16 cellular contexts compared by ENCODE assay signal in genomic region chr4:4578981-4579380, GRCh38. TPM values are rescaled to one million over a fixed set of nuclear protein-coding genes. Genes with fewer than 3 reads are reported as not detected.
DNase-seq lines count a peak whose midpoint lies in the region; ATAC-seq, FAIRE-seq and TF ChIP-seq lines count a peak whose summit lies in the region.
"Had no signal": no experiment of that assay in that cellular context is flagged by ENCODE, and none has a peak within 500 bp of the region (broad histone marks: within the 10 kb centered on the region; RNA-seq: fewer than 3 reads in every experiment).

No MANE protein-coding gene starts in this region.

- no peak overlapping the region for H3K4ac ChIP-seq in H1 (replicated peaks; ENCODE audit: insufficient read length, low read depth, low read length)

- POLR2A ChIA-PET in H1 (lab: Charles Lee; ENCODE audit: partially characterized antibody) (no interaction called here), Caco-2 (lab: Charles Lee) (interaction anchor here (0.9 kb wide), 1 partner anchor 330 kb away, joined by 6 read pairs; no protein-coding TSS in a partner anchor)

- no peak overlapping the region for H3K23ac ChIP-seq in H1 (ENCODE audit: insufficient read length)

- H3K23me2 ChIP-seq in H1 (ENCODE audit: low read depth, low read length), result peaks cover 4% of the 10 kb centered on the region; the same call in 1 of the 2 replicates

- BruUV-seq in Caco-2 (replicated peaks; lab: Mats Ljungman, UMichigan), result no TSS peak

- H3K79me2 ChIP-seq in H1 (ENCODE audit: control insufficient read depth in 1 of 2, insufficient read depth in 2 of 2, low read length in 2 of 2), result peaks cover 0 to 2% of the 10 kb centered on the region in 2 experiments; a peak in 1 of 4 replicates

- no peaks in the 10 kb centered on the region for H3K79me1 ChIP-seq in H1 (ENCODE audit: low read depth, low read length)

- no peak overlapping the region for H2AK5ac ChIP-seq in H1 (ENCODE audit: low read depth, low read length)

- no peak overlapping the region for H3K14ac ChIP-seq in H1 (ENCODE audit: insufficient read length)

- H3K27me3 Mint-ChIP-seq in nephron (ENCODE audit: low read depth) (peaks cover 5% of the 10 kb centered on the region), Caco-2 (ENCODE audit: insufficient read depth, unreplicated experiment) (no peaks in the 10 kb centered on the region)
- H3K27me3 Mint-ChIP-seq: T-cell had no signal

- H3K9me3 Mint-ChIP-seq in nephron (no peaks in the 10 kb centered on the region), Caco-2 (ENCODE audit: unreplicated experiment) (no peaks in the 10 kb centered on the region)
- H3K9me3 Mint-ChIP-seq: CD4-positive, CD25-positive, alpha-beta regulatory T cell; T-cell had no signal

- no peak overlapping the region for H3K56ac ChIP-seq in H1 (replicated peaks; ENCODE audit: insufficient read length, low read depth, low read length)

- no peaks in the 10 kb centered on the region for H3K9me3 ChIP-seq in H1 (ENCODE audit: insufficient read depth in 2 of 2, low read depth in 1 of 2, low read length in 1 of 2)
- H3K9me3 ChIP-seq in Caco-2, result no peaks in the 10 kb centered on the region

- CTCF ChIA-PET in H1 (lab: Charles Lee; ENCODE audit: partially characterized antibody), result interaction anchor here (0.6 to 1.5 kb wide), 7 partner anchors 9 to 291 kb away, joined by 3 to 5 read pairs (median 3); no protein-coding TSS in a partner anchor
- CTCF ChIA-PET in Caco-2 (lab: Charles Lee), result no interaction called here

- no peak overlapping the region for H2BK120ac ChIP-seq in H1 (replicated peaks; ENCODE audit: low read depth, low read length)

- WGBS in H1 (ENCODE audit: extremely low coverage in 1 of 2, insufficient coverage in 1 of 2, insufficient read length in 1 of 2, insufficient replicate concordance in 2 of 2, low coverage in 1 of 2, low lambda C conversion rate in 2 of 2, missing lambda C conversion rate in 1 of 2), 2 experiments, result 57% methylated on average over 4 of the region's 5 CpGs; no CpG with 5 or more reads in 1 of the 2 experiments

- H2BK12ac ChIP-seq in H1 (ENCODE audit: low read depth, low read length), result no peak overlapping the region

- H4K91ac ChIP-seq in H1 (replicated peaks; ENCODE audit: insufficient read length, low read length), result no peak overlapping the region

- TF ChIP-seq CTCF in H1 (IDR thresholded peaks at IDR 0.05; ENCODE audit: control extremely low read depth in 1 of 3, insufficient read depth in 1 of 3, low read depth in 1 of 3, low read length in 3 of 3) (no peak), nephron (IDR thresholded peaks at IDR 0.05; ENCODE audit: unreplicated experiment in 3 of 3) (no peak), Caco-2 (IDR thresholded peaks at IDR 0.05; ENCODE audit: insufficient read depth in 1 of 2, low read depth in 1 of 2, low read length in 1 of 2, severe bottlenecking in 1 of 2, unreplicated experiment in 1 of 2) (no peak)

- no peak overlapping the region; the same call in 1 of the 2 replicates for H2BK5ac ChIP-seq in H1 (ENCODE audit: low read depth, low read length)

- H2BK15ac ChIP-seq in H1 (ENCODE audit: low read length), result no peak overlapping the region

- no peak overlapping the region for H4K5ac ChIP-seq in H1 (ENCODE audit: insufficient read length, low read depth, low read length)

- no peak overlapping the region for H2AFZ ChIP-seq in H1 (ENCODE audit: low read length)

- H3K4me3 ChIP-seq in H1 (ENCODE audit: extremely low read depth in 1 of 4, insufficient read depth in 2 of 4, low read depth in 3 of 4, low read length in 4 of 4) (no peak overlapping the region), Caco-2 (ENCODE audit: low read depth, low read length) (no peak overlapping the region)
- H3K4me3 ChIP-seq: SK-N-MC had no signal

- no peak overlapping the region for H3K4me3 Mint-ChIP-seq in nephron
- H3K4me3 Mint-ChIP-seq in Caco-2 (ENCODE audit: unreplicated experiment), result no peak overlapping the region
- H3K4me3 Mint-ChIP-seq: CD4-positive, CD25-positive, alpha-beta regulatory T cell; T-cell had no signal

- no peak overlapping the region for H3K4me2 ChIP-seq in H1 (ENCODE audit: insufficient read depth in 1 of 2, low read depth in 2 of 2, low read length in 2 of 2)

- no peak overlapping the region for H4K8ac ChIP-seq in H1 (ENCODE audit: extremely low read depth, insufficient read depth, low read length)

- H3K27me3 ChIP-seq in H1 (replicated peaks in 1 of 4; ENCODE audit: control insufficient read depth in 3 of 4, extremely low read depth in 1 of 4, insufficient read depth in 3 of 4, low read length in 3 of 4) (peaks cover 0 to 23% (median 14%) of the 10 kb centered on the region in 4 experiments; a peak in 6 of 7 replicates), Caco-2 (replicated peaks; ENCODE audit: control insufficient read depth, insufficient read depth, low read length) (no peaks in the 10 kb centered on the region)

- peaks cover 4 to 16% (median 7%) of the 10 kb centered on the region in 4 experiments; a peak in 4 of 7 replicates for H3K4me1 ChIP-seq in H1 (replicated peaks in 1 of 4; ENCODE audit: control insufficient read depth in 3 of 4, insufficient read depth in 4 of 4, low read length in 3 of 4)
- peaks cover 6% of the 10 kb centered on the region for H3K4me1 ChIP-seq in Caco-2

- H3K36me3 Mint-ChIP-seq in nephron (ENCODE audit: low read depth) (no peaks in the 10 kb centered on the region), Caco-2 (ENCODE audit: insufficient read depth, unreplicated experiment) (peaks cover 10% of the 10 kb centered on the region)

- ATAC-seq in GM21526 (IDR thresholded peaks at IDR 0.05; ENCODE audit: low FRiP score, unreplicated experiment) (no peak), GM18511 (IDR thresholded peaks at IDR 0.05; ENCODE audit: unreplicated experiment) (no peak)
- ATAC-seq: T-cell had no signal

- H3K4me1 Mint-ChIP-seq in nephron (peaks cover 32% of the 10 kb centered on the region), Caco-2 (ENCODE audit: low read depth, unreplicated experiment) (peaks cover 15% of the 10 kb centered on the region)

- H3K36me3 ChIP-seq in H1 (ENCODE audit: control insufficient read depth in 2 of 4, insufficient read depth in 4 of 4, low read length in 3 of 4), result no peaks in the 10 kb centered on the region
- H3K36me3 ChIP-seq in Caco-2 (ENCODE audit: control insufficient read depth, insufficient read depth, low read length), result no peaks in the 10 kb centered on the region

- no peak overlapping the region for H3K27ac ChIP-seq in H1 (ENCODE audit: low read depth, low read length)
- H3K27ac ChIP-seq: SK-N-MC had no signal

- DNase-seq in DMS53 treated with DMSO at 0.1 percent for 48 hours (lab: John Stamatoyannopoulos, UW; ENCODE audit: unreplicated experiment) (peak; percentile 30), NCI-H146 (lab: John Stamatoyannopoulos, UW) (peak; percentile 63), H1 (ENCODE audit: low read depth in 1 of 2, low spot score in 2 of 2) (no peak), Caco-2 (no peak)
- no peak for DNase-seq in activated CD4-positive, alpha-beta T cell treated with anti-CD3 and anti-CD28 coated beads, Interleukin-2, amount 50 U/mL, for 1 hour
- DNase-seq: CD4-positive, CD25-positive, alpha-beta regulatory T cell; KBM-7; NCI-H1092; NCI-H1694 treated with DMSO at 0.1 percent for 48 hours; OCI-M1; T-cell had no signal

- no peak for TF ChIP-seq RAD21 in H1 (IDR thresholded peaks at IDR 0.05 in 1 of 2, conservative IDR thresholded peaks at IDR 0.05 in 1 of 2; ENCODE audit: low read depth in 2 of 2, low read length in 2 of 2)

- no peak overlapping the region for H2BK20ac ChIP-seq in H1 (ENCODE audit: low read length)

- intact Hi-C loops in Caco-2 (cut with micrococcal nuclease; ENCODE audit: unreplicated experiment), result no loop called here

- H4K20me1 ChIP-seq in H1 (replicated peaks in 1 of 2; ENCODE audit: control insufficient read depth in 1 of 2, insufficient read depth in 2 of 2, low read length in 2 of 2), result peaks cover 7 to 16% of the 10 kb centered on the region in 2 experiments

- H3K18ac ChIP-seq in H1 (ENCODE audit: extremely low read depth, low read length), result no peak overlapping the region

- H3K27ac Mint-ChIP-seq in nephron (peak overlapping the region in 2 of 3 experiments; percentile 11 to 31), Caco-2 (ENCODE audit: unreplicated experiment) (no peak overlapping the region)
- H3K27ac Mint-ChIP-seq: CD4-positive, CD25-positive, alpha-beta regulatory T cell; T-cell had no signal

- FAIRE-seq in H1 (lab: Jason Lieb, UNC), result peak; percentile 52
- FAIRE-seq: D721Med had no signal

- TF ChIP-seq EP300 in H1 (IDR thresholded peaks at IDR 0.05; ENCODE audit: borderline replicate concordance in 1 of 2, low read depth in 2 of 2, low read length in 2 of 2), result no peak

- no peak for TF ChIP-seq POLR2A in H1 (IDR thresholded peaks at IDR 0.05; ENCODE audit: control extremely low read depth in 1 of 2, low read depth in 2 of 2, low read length in 2 of 2)

- no peak overlapping the region for H3K9ac ChIP-seq in H1 (replicated peaks in 1 of 4; ENCODE audit: extremely low read depth in 1 of 4, low read depth in 3 of 4, low read length in 3 of 4)

TF ChIP-seq in H1, 55 proteins besides CTCF, POLR2A, EP300 and RAD21 (continues in another document):
- TF ChIP-seq, protein P1, sequence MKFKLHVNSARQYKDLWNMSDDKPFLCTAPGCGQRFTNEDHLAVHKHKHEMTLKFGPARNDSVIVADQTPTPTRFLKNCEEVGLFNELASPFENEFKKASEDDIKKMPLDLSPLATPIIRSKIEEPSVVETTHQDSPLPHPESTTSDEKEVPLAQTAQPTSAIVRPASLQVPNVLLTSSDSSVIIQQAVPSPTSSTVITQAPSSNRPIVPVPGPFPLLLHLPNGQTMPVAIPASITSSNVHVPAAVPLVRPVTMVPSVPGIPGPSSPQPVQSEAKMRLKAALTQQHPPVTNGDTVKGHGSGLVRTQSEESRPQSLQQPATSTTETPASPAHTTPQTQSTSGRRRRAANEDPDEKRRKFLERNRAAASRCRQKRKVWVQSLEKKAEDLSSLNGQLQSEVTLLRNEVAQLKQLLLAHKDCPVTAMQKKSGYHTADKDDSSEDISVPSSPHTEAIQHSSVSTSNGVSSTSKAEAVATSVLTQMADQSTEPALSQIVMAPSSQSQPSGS (IDR thresholded peaks at IDR 0.05; ENCODE audit: low read length), result no peak
- TF ChIP-seq TEAD4 (IDR thresholded peaks at IDR 0.05; ENCODE audit: low read depth, low read length) (no peak), KDM1A (IDR thresholded peaks at IDR 0.05; ENCODE audit: borderline replicate concordance, low read length) (no peak), SRF (IDR thresholded peaks at IDR 0.05; ENCODE audit: low read depth, low read length) (no peak)

RNA-seq across cellular contexts. Expression of gene STX18, which starts 37.1 kb away (rescaled TPM):
- total RNA-seq in H1 (2021; fragmentation: NEBNext Ultra II Directional; extraction: Animal tissue kit (Norgen Biotek cat#: 25700)), result 18.3 and 20.0 TPM in 2 replicates
- polyA plus RNA-seq in H1 (2011; rRNA removed), result 9.8 and 14.6 TPM in 2 replicates
- polyA plus RNA-seq in H1 (2011; cell fraction: cytosol; rRNA removed), result 15.2 TPM
- polyA plus RNA-seq in H1 (2011; cell fraction: nucleus; rRNA removed), result 13.5 TPM
- polyA plus RNA-seq in H1 (2012, experiment 1 of 2), result 15.6 to 17.3 TPM (median 16.7 TPM) in 4 replicates
- 4.7 TPM for polyA plus RNA-seq in H1 (2012, experiment 2 of 2)
- polyA plus RNA-seq in H1 (2013, experiment 1 of 2), result 14.5 TPM
- 13.5 TPM for polyA plus RNA-seq in H1 (2013, experiment 2 of 2)
- 13.0 and 13.2 TPM in 2 replicates for polyA minus RNA-seq in H1 (2011; rRNA and poly(A)+ RNA removed)
- polyA minus RNA-seq in H1 (2011; cell fraction: cytosol; rRNA and poly(A)+ RNA removed), result 9.8 TPM
- polyA minus RNA-seq in H1 (2011; cell fraction: nucleus; rRNA and poly(A)+ RNA removed), result 13.9 TPM
- 32.5 and 36.5 TPM in 2 replicates for total RNA-seq in Caco-2 (2022)

Comparison
In these comparisons a context has a peak if more than half of its experiments do, and no peak if none do; other contexts are left out.
1. DNase-seq: peak in DMS53 treated with DMSO at 0.1 percent for 48 hours (single experiment) and NCI-H146 (single experiment); none in H1 (0 of 2), activated CD4-positive, alpha-beta T cell treated with anti-CD3 and anti-CD28 coated beads, Interleukin-2, amount 50 U/mL, for 1 hour (single experiment) and Caco-2 (0 of 2).